In genomic region chr20:51356871-51357270, GRCh38 we compare ENCODE assay signal across 23 cellular contexts.
A peak's percentile ranks its signal among the peaks of the same experiment; 100 is the strongest.
DNase-seq lines count a peak whose midpoint lies in the region; ATAC-seq and TF ChIP-seq lines count a peak whose summit lies in the region.
"Had no signal": no experiment of that assay in that cellular context is flagged by ENCODE, and none has a peak within 500 bp of the region (broad histone marks: within the 10 kb centered on the region; RNA-seq: fewer than 3 reads in every experiment).

No MANE protein-coding gene starts in this region.

- no CpG with 5 or more reads among the region's 3 CpGs for WGBS in IMR-90 (ENCODE audit: extremely low coverage in 2 of 2, insufficient read length in 1 of 2), 2 experiments
- 69 to 95% (median 83%) methylated on average over 2 to 3 of the region's 3 CpGs for WGBS in spleen, 5 donors

- H4K20me1 ChIP-seq in IMR-90 (ENCODE audit: insufficient read depth, low read length) = no peaks in the 10 kb centered on the region
- H4K20me1 ChIP-seq: BLaER1 had no signal

- TF ChIP-seq CTCF in IMR-90 (conservative IDR thresholded peaks at IDR 0.05; ENCODE audit: low read depth, low read length) (no peak), brain microvascular endothelial cell (IDR thresholded peaks at IDR 0.05; ENCODE audit: low read depth, low read length, missing control alignments) (no peak), spleen (IDR thresholded peaks at IDR 0.05 in 8 of 11, conservative IDR thresholded peaks at IDR 0.05 in 3 of 11) (no peak), A673 (conservative IDR thresholded peaks at IDR 0.05; ENCODE audit: low read depth, low read length) (no peak)

- no peak overlapping the region; the same call in 1 of the 2 replicates for H3K27ac ChIP-seq in IMR-90 (ENCODE audit: insufficient read depth, low read length)
- peak overlapping the region; percentile 10 for H3K27ac ChIP-seq in brain microvascular endothelial cell
- no peak overlapping the region for H3K27ac ChIP-seq in spleen
- H3K27ac ChIP-seq in A673 (ENCODE audit: low read depth, low read length, poor library complexity, severe bottlenecking) = no peak overlapping the region
- H3K27ac ChIP-seq: 22Rv1, BLaER1 had no signal

- in situ Hi-C loops in IMR-90 (cut with MboI; ENCODE audit: low sequenced_read_pairs) (no loop called here), brain microvascular endothelial cell (cut with HindIII; ENCODE audit: low pct_ligation_motif_present, low sequenced_read_pairs) (no loop called here)

- ATAC-seq in IMR-90 (ENCODE audit: low read depth) (no peak), HG03095 (IDR thresholded peaks at IDR 0.05; ENCODE audit: unreplicated experiment) (no peak)
- ATAC-seq: A549 had no signal

- peak overlapping the region; percentile 30 for H2BK5ac ChIP-seq in IMR-90 (ENCODE audit: low read depth, low read length, poor library complexity, severe bottlenecking)

- TF ChIP-seq POLR2A in IMR-90 (IDR thresholded peaks at IDR 0.05; ENCODE audit: low read depth, low read length) (no peak), spleen (IDR thresholded peaks at IDR 0.05) (no peak)

- H2BK120ac ChIP-seq in IMR-90 (ENCODE audit: low read depth, low read length) = peak overlapping the region; percentile 91

- no peak overlapping the region for H3K4me2 ChIP-seq in IMR-90 (ENCODE audit: low read depth, low read length)
- H3K4me2 ChIP-seq: A549, BLaER1 had no signal

- H3K4me1 ChIP-seq in IMR-90 (ENCODE audit: control insufficient read depth, insufficient read depth, low read length) (peaks cover 24% of the 10 kb centered on the region), spleen (peaks cover 0 to 10% (median 3%) of the 10 kb centered on the region in 6 donors), A673 (ENCODE audit: insufficient read depth, low read length, poor library complexity, severe bottlenecking) (no peaks in the 10 kb centered on the region)
- H3K4me1 ChIP-seq: BE2C had no signal

- H2AFZ ChIP-seq in IMR-90 (replicated peaks; ENCODE audit: low read length, poor library complexity) = no peak overlapping the region

- peak overlapping the region; percentile 32 for H2AK9ac ChIP-seq in IMR-90 (replicated peaks; ENCODE audit: low read depth, low read length, poor library complexity)

- H3K79me1 ChIP-seq in IMR-90 (ENCODE audit: low read depth in 1 of 2, low read length in 2 of 2) = peaks cover 0 to 31% of the 10 kb centered on the region in 2 experiments; a peak in 2 of 4 replicates

- intact Hi-C loops in IMR-90 (cut with micrococcal nuclease) (no loop called here), posterior vena cava (cut with DNase I) (no loop called here), spleen (cut with DNase I; ENCODE audit: low total_unique reads) (no loop called here), A673 (cut with micrococcal nuclease; ENCODE audit: unreplicated experiment) (no loop called here)

- POLR2A ChIA-PET in IMR-90 (lab: Charles Lee; ENCODE audit: unreplicated experiment) = no interaction called here
- POLR2A ChIA-PET in A673 (lab: Charles Lee; ENCODE audit: low non-redundant PET) = no interaction called here

- CTCF ChIA-PET in IMR-90 (lab: Yijun Ruan, JAX) = interaction anchor here (0.6 kb wide), 1 partner anchor 369 kb away, joined by 3 read pairs; no protein-coding TSS in a partner anchor
- CTCF ChIA-PET in A673 (lab: Charles Lee) = no interaction called here

- no peaks in the 10 kb centered on the region for H3K36me3 ChIP-seq in IMR-90 (ENCODE audit: control insufficient read depth, insufficient read depth, low read length)
- H3K36me3 ChIP-seq in brain microvascular endothelial cell (replicated peaks) = no peaks in the 10 kb centered on the region
- no peaks in the 10 kb centered on the region for H3K36me3 ChIP-seq in spleen
- no peaks in the 10 kb centered on the region for H3K36me3 ChIP-seq in A673 (ENCODE audit: insufficient read depth, low read length, poor library complexity, severe bottlenecking)
- H3K36me3 ChIP-seq: BE2C, BLaER1 had no signal

- H3K27me3 ChIP-seq in IMR-90 (ENCODE audit: control insufficient read depth, insufficient read depth, low read length) (no peaks in the 10 kb centered on the region), brain microvascular endothelial cell (replicated peaks) (no peaks in the 10 kb centered on the region), spleen (replicated peaks in 1 of 7) (no peaks in the 10 kb centered on the region), A673 (replicated peaks; ENCODE audit: insufficient read depth, low read depth, low read length, poor library complexity) (no peaks in the 10 kb centered on the region)
- H3K27me3 ChIP-seq: BE2C, BLaER1 had no signal

- H4K5ac ChIP-seq in IMR-90 (ENCODE audit: low read depth, low read length) = no peak overlapping the region

- H3K4ac ChIP-seq in IMR-90 (ENCODE audit: low read depth, low read length) = peak overlapping the region; percentile 63

- no peak for TF ChIP-seq RAD21 in IMR-90 (IDR thresholded peaks at IDR 0.05; ENCODE audit: low read length)

- no peak overlapping the region for H3K18ac ChIP-seq in IMR-90 (ENCODE audit: low read depth, low read length)

- no peak overlapping the region for H3K56ac ChIP-seq in IMR-90 (ENCODE audit: extremely low read depth, insufficient read depth, low read length)

- H3K9me3 ChIP-seq in IMR-90 (ENCODE audit: control insufficient read depth, insufficient read depth, low read length) (no peaks in the 10 kb centered on the region), spleen (no peaks in the 10 kb centered on the region), A673 (ENCODE audit: low read depth, low read length, poor library complexity, severe bottlenecking) (no peaks in the 10 kb centered on the region)
- H3K9me3 ChIP-seq: A549, BE2C, BLaER1 had no signal

- no peak overlapping the region for H3K9ac ChIP-seq in IMR-90 (ENCODE audit: low read depth, low read length)
- H3K9ac ChIP-seq: BLaER1 had no signal

- H3K4me3 ChIP-seq in IMR-90 (ENCODE audit: insufficient read depth, low read depth, low read length) = no peak overlapping the region
- H3K4me3 ChIP-seq in brain microvascular endothelial cell (ENCODE audit: low read depth, low read length) = no peak overlapping the region
- no peak overlapping the region for H3K4me3 ChIP-seq in spleen
- no peak overlapping the region for H3K4me3 ChIP-seq in A673 (ENCODE audit: low read depth, low read length, poor library complexity, severe bottlenecking)
- H3K4me3 ChIP-seq: A549, BLaER1 had no signal

- peak overlapping the region in 1 of 2 experiments; percentile 42; a peak in 1 of 4 replicates for H4K8ac ChIP-seq in IMR-90 (ENCODE audit: low read depth in 2 of 2, low read length in 2 of 2)

- DNase-seq in IMR-90 (no peak), brain microvascular endothelial cell (no peak), posterior vena cava (ENCODE audit: low spot score) (peak; percentile 45), spleen (peak; percentile 51), DMS79 (lab: John Stamatoyannopoulos, UW) (no peak), A673 (ENCODE audit: low spot score) (no peak)
- no peak for DNase-seq in stimulated activated CD4-positive, alpha-beta T cell treated with anti-CD3 and anti-CD28 coated beads, Interleukin-2, amount 100 ng/mL, for 48 hours
- DNase-seq: ACHN; BE2C; C1 segment of cervical spinal cord; CD4-positive, alpha-beta memory T cell; CD4-positive, CD25-positive, alpha-beta regulatory T cell; CD8-positive, alpha-beta memory T cell; COR-L47; DMS 273 treated with DMSO at 0.1 percent for 48 hours; DMS153; DMS53; DMS79 treated with DMSO at 0.1 percent for 48 hours; GF-D8 had no signal

- no TSS peak for BruUV-seq in IMR-90 (replicated peaks; lab: Mats Ljungman, UMichigan)
- no TSS peak for BruUV-seq in A673 (replicated peaks; lab: Mats Ljungman, UMichigan)

- H3K9me1 ChIP-seq in IMR-90 (ENCODE audit: insufficient read depth, low read length) = peaks cover 40% of the 10 kb centered on the region

- peak overlapping the region; percentile 64 for H3K14ac ChIP-seq in IMR-90 (replicated peaks; ENCODE audit: low read depth, low read length)

- dilution Hi-C loops in IMR-90 (cut with HindIII; ENCODE audit: low sequenced_read_pairs, unreplicated experiment) = no loop called here

- peak overlapping the region; percentile 41 for H4K91ac ChIP-seq in IMR-90 (ENCODE audit: insufficient read depth, low read depth, low read length)

- H2BK15ac ChIP-seq in IMR-90 (ENCODE audit: low read depth, low read length) = peak overlapping the region; percentile 87; the same call in 2 of the 3 replicates

- H2BK20ac ChIP-seq in IMR-90 (ENCODE audit: low read depth, low read length) = peak overlapping the region; percentile 69; the same call in 1 of the 2 replicates

- peak overlapping the region; percentile 4; the same call in 1 of the 2 replicates for H3K23ac ChIP-seq in IMR-90 (ENCODE audit: low read depth, low read length)

- peak overlapping the region; percentile 88 for H2AK5ac ChIP-seq in IMR-90 (ENCODE audit: low read depth, low read length)

TF ChIP-seq in IMR-90, 13 proteins besides CTCF, POLR2A, EP300 and RAD21:
- no peak for TF ChIP-seq MXI1 (IDR thresholded peaks at IDR 0.05; ENCODE audit: borderline replicate concordance, low read depth, low read length)
- TF ChIP-seq NFE2L2 (IDR thresholded peaks at IDR 0.05; ENCODE audit: low read depth, low read length) = no peak
- TF ChIP-seq, protein P1, sequence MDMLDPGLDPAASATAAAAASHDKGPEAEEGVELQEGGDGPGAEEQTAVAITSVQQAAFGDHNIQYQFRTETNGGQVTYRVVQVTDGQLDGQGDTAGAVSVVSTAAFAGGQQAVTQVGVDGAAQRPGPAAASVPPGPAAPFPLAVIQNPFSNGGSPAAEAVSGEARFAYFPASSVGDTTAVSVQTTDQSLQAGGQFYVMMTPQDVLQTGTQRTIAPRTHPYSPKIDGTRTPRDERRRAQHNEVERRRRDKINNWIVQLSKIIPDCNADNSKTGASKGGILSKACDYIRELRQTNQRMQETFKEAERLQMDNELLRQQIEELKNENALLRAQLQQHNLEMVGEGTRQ (IDR thresholded peaks at IDR 0.05; ENCODE audit: low read depth, low read length) = no peak
- no peak for TF ChIP-seq MAZ (IDR thresholded peaks at IDR 0.05; ENCODE audit: borderline replicate concordance, low read depth, low read length)
- TF ChIP-seq, protein P2, sequence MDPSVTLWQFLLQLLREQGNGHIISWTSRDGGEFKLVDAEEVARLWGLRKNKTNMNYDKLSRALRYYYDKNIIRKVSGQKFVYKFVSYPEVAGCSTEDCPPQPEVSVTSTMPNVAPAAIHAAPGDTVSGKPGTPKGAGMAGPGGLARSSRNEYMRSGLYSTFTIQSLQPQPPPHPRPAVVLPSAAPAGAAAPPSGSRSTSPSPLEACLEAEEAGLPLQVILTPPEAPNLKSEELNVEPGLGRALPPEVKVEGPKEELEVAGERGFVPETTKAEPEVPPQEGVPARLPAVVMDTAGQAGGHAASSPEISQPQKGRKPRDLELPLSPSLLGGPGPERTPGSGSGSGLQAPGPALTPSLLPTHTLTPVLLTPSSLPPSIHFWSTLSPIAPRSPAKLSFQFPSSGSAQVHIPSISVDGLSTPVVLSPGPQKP (IDR thresholded peaks at IDR 0.05; ENCODE audit: borderline replicate concordance, low read depth, low read length) = no peak
- TF ChIP-seq CHD1 (IDR thresholded peaks at IDR 0.05; ENCODE audit: low read depth, low read length) = no peak
- TF ChIP-seq CEBPB (IDR thresholded peaks at IDR 0.05; ENCODE audit: low read depth, low read length) = no peak
- TF ChIP-seq RCOR1 (IDR thresholded peaks at IDR 0.05; ENCODE audit: insufficient replicate concordance, low read length) = no peak
- TF ChIP-seq RFX5 (IDR thresholded peaks at IDR 0.05; ENCODE audit: low read depth, low read length) = no peak

Comparison
In these comparisons a context has a peak if more than half of its experiments do, and no peak if none do; other contexts are left out.
1. DNase-seq: peak in posterior vena cava (single experiment) and spleen (single experiment); none in IMR-90 (single experiment), brain microvascular endothelial cell (single experiment), stimulated activated CD4-positive, alpha-beta T cell treated with anti-CD3 and anti-CD28 coated beads, Interleukin-2, amount 100 ng/mL, for 48 hours (0 of 2), DMS79 (single experiment) and A673 (single experiment).